In the genomic region with DNA sequence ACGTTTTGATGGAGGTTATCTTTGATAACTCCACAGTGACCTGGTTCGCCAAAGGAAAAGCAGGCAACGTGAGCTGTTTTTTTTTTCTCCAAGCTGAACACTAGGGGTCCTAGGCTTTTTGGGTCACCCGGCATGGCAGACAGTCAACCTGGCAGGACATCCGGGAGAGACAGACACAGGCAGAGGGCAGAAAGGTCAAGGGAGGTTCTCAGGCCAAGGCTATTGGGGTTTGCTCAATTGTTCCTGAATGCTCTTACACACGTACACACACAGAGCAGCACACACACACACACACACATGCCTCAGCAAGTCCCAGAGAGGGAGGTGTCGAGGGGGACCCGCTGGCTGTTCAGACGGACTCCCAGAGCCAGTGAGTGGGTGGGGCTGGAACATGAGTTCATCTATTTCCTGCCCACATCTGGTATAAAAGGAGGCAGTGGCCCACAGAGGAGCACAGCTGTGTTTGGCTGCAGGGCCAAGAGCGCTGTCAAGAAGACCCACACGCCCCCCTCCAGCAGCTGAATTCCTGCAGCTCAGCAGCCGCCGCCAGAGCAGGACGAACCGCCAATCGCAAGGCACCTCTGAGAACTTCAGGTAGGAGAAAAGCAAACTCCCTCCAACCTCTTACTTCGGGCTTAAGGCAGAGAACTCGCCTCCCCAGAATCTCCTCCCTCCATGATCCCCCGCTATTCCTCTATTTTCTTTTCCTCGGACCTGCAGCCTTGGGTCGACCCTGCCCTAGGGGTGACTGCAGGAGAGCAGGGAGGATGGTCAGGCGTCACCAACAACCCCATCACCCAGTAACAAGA, we compare ENCODE assay signal across 8 cellular contexts.
DNase-seq lines count a peak whose midpoint lies in the region; ATAC-seq and TF ChIP-seq lines count a peak whose summit lies in the region.

A gene (plus strand): TSS at position 454 of the 809 bp plus-strand sequence. CDS start 1,290 bp downstream, outside the sequence.

- peaks cover 45% of the 10 kb centered on the region for H3K36me3 ChIP-seq in brain microvascular endothelial cell (replicated peaks)

- H3K27ac ChIP-seq in brain microvascular endothelial cell: peak within 1 kb of the TSS; percentile 97
- H3K27ac ChIP-seq in skin epidermis: peak within 1 kb of the TSS in 19 of 21 experiments; percentile 29 to 90 (median 63)

- DNase-seq in AG08395 (ENCODE audit: low spot score) (peak; percentile 96), T-helper 1 cell (peak in 4 of 5 donors; percentile 12 to 65 (median 20)), brain microvascular endothelial cell (peak; percentile 100), iPS-NIHi11 (ENCODE audit: low spot score) (peak; percentile 78), NCI-H128 (lab: John Stamatoyannopoulos, UW; ENCODE audit: unreplicated experiment) (no peak)

- in situ Hi-C loops in brain microvascular endothelial cell (cut with HindIII; ENCODE audit: low pct_ligation_motif_present, low sequenced_read_pairs): no loop called here

- H3K4me3 ChIP-seq in brain microvascular endothelial cell (ENCODE audit: low read depth, low read length) (peak within 1 kb of the TSS; percentile 90), skin epidermis (peak within 1 kb of the TSS; percentile 1 to 40 (median 32))

- no peaks in the 10 kb centered on the region for H3K27me3 ChIP-seq in brain microvascular endothelial cell (replicated peaks)

- peak; percentile 54 for TF ChIP-seq CTCF in brain microvascular endothelial cell (IDR thresholded peaks at IDR 0.05; ENCODE audit: low read depth, low read length, missing control alignments)

- ATAC-seq in GM18511 (IDR thresholded peaks at IDR 0.05; ENCODE audit: unreplicated experiment) (peak; percentile 72), HG03460 (IDR thresholded peaks at IDR 0.05; ENCODE audit: unreplicated experiment) (peak; percentile 55)
